In the genomic region with DNA sequence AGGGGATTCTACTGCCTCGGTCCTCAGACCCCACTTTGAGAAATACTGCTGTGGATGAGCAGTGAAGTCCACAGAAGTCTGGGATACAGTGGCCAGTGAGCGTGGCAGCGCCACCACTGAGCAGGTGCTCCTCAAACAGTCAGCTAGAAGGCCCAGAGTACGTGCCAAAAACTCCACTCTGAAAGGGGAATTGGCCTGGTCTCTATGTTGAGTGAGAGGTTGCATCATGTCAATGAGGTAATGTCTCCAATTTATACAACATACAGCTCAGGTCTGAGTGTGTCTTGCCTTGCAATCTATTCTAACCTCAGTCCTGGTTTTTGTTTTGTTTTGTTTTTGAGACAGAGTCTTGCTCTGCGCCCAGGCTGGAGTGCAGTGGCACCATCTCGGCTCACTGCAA, we compare ENCODE assay signal across 16 cellular contexts. TPM values are rescaled to one million over a fixed set of nuclear protein-coding genes. Genes with fewer than 3 reads are reported as not detected.
DNase-seq lines count a peak whose midpoint lies in the region; ATAC-seq and TF ChIP-seq lines count a peak whose summit lies in the region.
"Had no signal": no experiment of that assay in that cellular context is flagged by ENCODE, and none has a peak within 500 bp of the region (broad histone marks: within the 10 kb centered on the region; RNA-seq: fewer than 3 reads in every experiment).

No MANE protein-coding gene starts in this region.

- no peak for TF ChIP-seq EP300 in upper lobe of left lung (IDR thresholded peaks at IDR 0.05)

- peaks cover 51% of the 10 kb centered on the region for H3K27me3 Mint-ChIP-seq in T-helper 2 cell treated with Interferon-gamma antibody and Interleukin-4, amounts not matched to agents 5 μg/mL and 100 μg/mL, for 36 hours (ENCODE audit: low read depth)
- peaks cover 27% of the 10 kb centered on the region for H3K27me3 Mint-ChIP-seq in endodermal cell (ENCODE audit: insufficient read depth)

- H3K4me1 ChIP-seq in upper lobe of left lung (no peaks in the 10 kb centered on the region), PC-9 (replicated peaks; ENCODE audit: insufficient read depth) (no peaks in the 10 kb centered on the region), endodermal cell (ENCODE audit: control insufficient read depth, insufficient read depth, low read length) (no peaks in the 10 kb centered on the region)
- H3K4me1 ChIP-seq: ascending aorta had no signal

- H3F3A ChIP-seq in PC-9 (ENCODE audit: insufficient read depth, low read depth): no peaks in the 10 kb centered on the region

- 66 to 85% methylated on average over 5 to 6 of the region's 6 CpGs for whole genome bisulfite sequencing in upper lobe of left lung, 2 donors
- WGBS in endodermal cell (ENCODE audit: insufficient coverage in 1 of 2, insufficient read length in 1 of 2), 2 experiments: 88 to 95% methylated on average over 4 to 6 of the region's 6 CpGs

- POLR2A ChIA-PET in PC-9 (lab: Charles Lee; ENCODE audit: unreplicated experiment): interaction anchor here (0.6 to 0.7 kb wide), 2 partner anchors 36 to 431 kb away, joined by 3 to 4 read pairs; no protein-coding TSS in a partner anchor

- CTCF ChIA-PET in PC-9 (lab: Charles Lee): no interaction called here

- no peak overlapping the region for H3K4me2 ChIP-seq in PC-9
- H3K4me2 ChIP-seq: smooth muscle cell had no signal

- no peaks in the 10 kb centered on the region for H4K20me1 ChIP-seq in PC-9 (ENCODE audit: insufficient read depth)

- no peak overlapping the region for H3K9ac ChIP-seq in endodermal cell (ENCODE audit: extremely low read depth, low read length, poor library complexity, severe bottlenecking)

- DNase-seq in NCI-H2029 (lab: John Stamatoyannopoulos, UW) (peak; percentile 9), NCI-H2029 treated with DMSO at 0.1 percent for 48 hours (lab: John Stamatoyannopoulos, UW) (no peak), RPMI8226 (peak; percentile 15), left cardiac atrium (no peak), upper lobe of left lung (peak in 1 of 2 donors; percentile 78), PC-9 (no peak), endodermal cell (no peak)
- DNase-seq in T-helper 2 cell treated with Interferon-gamma antibody and Interleukin-4, amounts not matched to agents 5 μg/mL and 100 μg/mL, for 36 hours (ENCODE audit: low spot score): no peak
- DNase-seq: activated CD4-positive, alpha-beta T cell treated with anti-CD3 and anti-CD28 coated beads, Interleukin-2, amount 50 U/mL, for 1 hour; CD8-positive, alpha-beta T cell; KG1; T-helper 17 cell had no signal

- no peaks in the 10 kb centered on the region for H3K9me2 ChIP-seq in PC-9 (ENCODE audit: insufficient read depth)

- no peak overlapping the region for H3K27ac Mint-ChIP-seq in T-helper 2 cell treated with Interferon-gamma antibody and Interleukin-4, amounts not matched to agents 5 μg/mL and 100 μg/mL, for 36 hours
- no peak overlapping the region for H3K27ac Mint-ChIP-seq in endodermal cell
- H3K27ac Mint-ChIP-seq: CD8-positive, alpha-beta T cell; T-helper 17 cell had no signal

- no peak for TF ChIP-seq POLR2A in upper lobe of left lung (IDR thresholded peaks at IDR 0.05)

- intact Hi-C loops in left cardiac atrium (cut with DNase I) (no loop called here), PC-9 (cut with micrococcal nuclease; ENCODE audit: unreplicated experiment) (no loop called here)

- no peak overlapping the region for H2AFZ ChIP-seq in PC-9

- H3K4me3 Mint-ChIP-seq in T-helper 2 cell treated with Interferon-gamma antibody and Interleukin-4, amounts not matched to agents 5 μg/mL and 100 μg/mL, for 36 hours: no peak overlapping the region
- no peak overlapping the region for H3K4me3 Mint-ChIP-seq in endodermal cell
- H3K4me3 Mint-ChIP-seq: CD8-positive, alpha-beta T cell; neural crest cell had no signal

- H3K9me3 ChIP-seq in upper lobe of left lung (no peaks in the 10 kb centered on the region), PC-9 (ENCODE audit: insufficient read depth, low read depth) (no peaks in the 10 kb centered on the region), endodermal cell (ENCODE audit: control insufficient read depth, low read length) (no peaks in the 10 kb centered on the region)
- H3K9me3 ChIP-seq: ascending aorta had no signal

- ATAC-seq in left cardiac atrium (peak; percentile 41 to 66), upper lobe of left lung (ENCODE audit: low FRiP score in 2 of 2) (peak; percentile 73 to 90)
- ATAC-seq: CD8-positive, alpha-beta T cell; T-helper 17 cell had no signal

- H3K36me3 Mint-ChIP-seq in T-helper 2 cell treated with Interferon-gamma antibody and Interleukin-4, amounts not matched to agents 5 μg/mL and 100 μg/mL, for 36 hours (ENCODE audit: low read depth): no peaks in the 10 kb centered on the region
- H3K36me3 Mint-ChIP-seq in endodermal cell (ENCODE audit: low read depth): no peaks in the 10 kb centered on the region
- H3K36me3 Mint-ChIP-seq: CD8-positive, alpha-beta T cell had no signal

- BruUV-seq in PC-9 (replicated peaks; lab: Mats Ljungman, UMichigan): no TSS peak

- H3K4me3 ChIP-seq in upper lobe of left lung: no peak overlapping the region
- no peak overlapping the region for H3K4me3 ChIP-seq in PC-9
- H3K4me3 ChIP-seq in endodermal cell (ENCODE audit: low read length): no peak overlapping the region
- H3K4me3 ChIP-seq: ascending aorta, smooth muscle cell had no signal

- H3K4me1 Mint-ChIP-seq in T-helper 2 cell treated with Interferon-gamma antibody and Interleukin-4, amounts not matched to agents 5 μg/mL and 100 μg/mL, for 36 hours (ENCODE audit: low read depth): no peaks in the 10 kb centered on the region
- no peaks in the 10 kb centered on the region for H3K4me1 Mint-ChIP-seq in endodermal cell
- H3K4me1 Mint-ChIP-seq: neural crest cell, T-helper 17 cell had no signal

- H3K36me3 ChIP-seq in upper lobe of left lung (no peaks in the 10 kb centered on the region), PC-9 (ENCODE audit: low read depth) (no peaks in the 10 kb centered on the region), endodermal cell (ENCODE audit: control insufficient read depth, insufficient read depth, low read length) (no peaks in the 10 kb centered on the region)

- no peaks in the 10 kb centered on the region for H3K79me2 ChIP-seq in PC-9 (ENCODE audit: low read depth)

- H3K27me3 ChIP-seq in upper lobe of left lung: no peaks in the 10 kb centered on the region
- H3K27me3 ChIP-seq in PC-9 (ENCODE audit: insufficient read depth, low read depth): no peaks in the 10 kb centered on the region
- H3K27me3 ChIP-seq in endodermal cell (ENCODE audit: control insufficient read depth, insufficient read depth, low read length, poor library complexity, severe bottlenecking): peaks cover 23% of the 10 kb centered on the region
- H3K27me3 ChIP-seq: ascending aorta had no signal

- no peak for TF ChIP-seq CTCF in upper lobe of left lung (IDR thresholded peaks at IDR 0.05)
- TF ChIP-seq CTCF in PC-9 (conservative IDR thresholded peaks at IDR 0.05): no peak
- no peak for TF ChIP-seq CTCF in endodermal cell (conservative IDR thresholded peaks at IDR 0.05)

- H3K9me3 Mint-ChIP-seq in T-helper 2 cell treated with Interferon-gamma antibody and Interleukin-4, amounts not matched to agents 5 μg/mL and 100 μg/mL, for 36 hours: no peaks in the 10 kb centered on the region
- no peaks in the 10 kb centered on the region for H3K9me3 Mint-ChIP-seq in endodermal cell
- H3K9me3 Mint-ChIP-seq: CD8-positive, alpha-beta T cell; neural crest cell had no signal

- H3K27ac ChIP-seq in upper lobe of left lung (no peak overlapping the region), PC-9 (no peak overlapping the region), endodermal cell (ENCODE audit: low read depth, low read length) (no peak overlapping the region)
- H3K27ac ChIP-seq: 22Rv1, ascending aorta had no signal

RNA-seq across cellular contexts. Expression of a gene that starts 53.3 kb away (rescaled TPM):
- total RNA-seq in left cardiac atrium: 10 to 100 TPM; 12.5 to 24.0 TPM
- 10 to 100 TPM; 15.7 to 95.8 (median 41.4) TPM for total RNA-seq in upper lobe of left lung
- total RNA-seq in PC-9 (2021): 39.3 and 65.7 TPM in 2 replicates
- 10 to 100 TPM; 56.4 to 84.1 TPM for total RNA-seq in endodermal cell
- polyA plus RNA-seq in endodermal cell (2013, experiment 1 of 2): 35.3 TPM
- 36.0 TPM for polyA plus RNA-seq in endodermal cell (2013, experiment 2 of 2)

Comparison
In these comparisons a context has a peak if more than half of its experiments do, and no peak if none do; other contexts are left out.
1. DNase-seq: peak in NCI-H2029 (single experiment) and RPMI8226 (single experiment); none in NCI-H2029 treated with DMSO at 0.1 percent for 48 hours (single experiment), left cardiac atrium (single experiment), T-helper 2 cell treated with Interferon-gamma antibody and Interleukin-4, amounts not matched to agents 5 μg/mL and 100 μg/mL, for 36 hours (single experiment), PC-9 (0 of 2) and endodermal cell (single experiment).